In the genomic region with DNA sequence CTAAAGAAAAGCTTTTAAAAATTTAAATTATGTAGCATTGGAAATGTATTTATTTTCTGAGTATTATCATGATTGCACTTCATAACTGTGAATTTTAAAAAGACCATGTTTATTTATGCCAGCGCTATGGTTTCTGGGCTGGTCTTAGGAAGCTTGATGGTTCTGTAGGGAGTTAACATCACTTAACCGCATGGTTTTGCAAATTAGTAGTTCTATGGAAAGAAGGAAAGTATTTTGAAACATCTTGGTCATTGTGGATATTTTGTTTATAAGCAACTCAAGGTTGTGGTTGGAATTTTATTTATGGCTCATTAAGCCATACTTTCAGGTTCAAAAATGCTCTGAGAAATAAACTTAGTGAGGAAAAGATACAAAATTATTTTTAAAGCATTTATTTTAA, we compare ENCODE assay signal across 19 cellular contexts.
"Had no signal": no experiment of that assay in that cellular context is flagged by ENCODE, and none has a peak within 500 bp of the region (broad histone marks: within the 10 kb centered on the region; RNA-seq: fewer than 3 reads in every experiment).

No MANE protein-coding gene starts in this region.

- H3K27ac Mint-ChIP-seq: activated CD4-positive, alpha-beta T cell treated with anti-CD3 and anti-CD28 coated beads, Interleukin-2, amount 10 ng/mL, durations not matched to agents 24 days and 14 days; activated CD8-positive, alpha-beta T cell treated with anti-CD3 and anti-CD28 coated beads, Interleukin-2, amount 10 ng/mL, durations not matched to agents 7 days and 5 days; activated naive CD4-positive, alpha-beta T cell treated with anti-CD3 and anti-CD28 coated beads for 36 hours; dendritic cell treated with granulocyte-macrophage colony-stimulating factor and Interleukin-4, amounts not matched to agents 40 ng/mL and 50 ng/mL, for 4 days had no signal

- H3K4me1 Mint-ChIP-seq: activated CD4-positive, alpha-beta T cell treated with anti-CD3 and anti-CD28 coated beads, Interleukin-2, amount 10 ng/mL, durations not matched to agents 24 days and 14 days had no signal

- H3K4me1 ChIP-seq: ascending aorta, gastrocnemius medialis, left ventricle myocardium inferior had no signal

- H3K27me3 ChIP-seq: ascending aorta, cardiac muscle cell, gastrocnemius medialis, tibial nerve, uterus had no signal

- H3K36me3 ChIP-seq: ascending aorta, cardiac muscle cell, gastrocnemius medialis, left ventricle myocardium inferior, tibial nerve, uterus had no signal

- H3K9me3 Mint-ChIP-seq: activated CD4-positive, alpha-beta T cell treated with anti-CD3 and anti-CD28 coated beads, Interleukin-2, amount 10 ng/mL, durations not matched to agents 24 days and 14 days; activated naive CD4-positive, alpha-beta T cell treated with anti-CD3 and anti-CD28 coated beads for 36 hours; activated T-cell treated with anti-CD3 and anti-CD28 coated beads, Interleukin-2, amount 50 U/mL, for 4 hours; dendritic cell treated with granulocyte-macrophage colony-stimulating factor and Interleukin-4, amounts not matched to agents 40 ng/mL and 50 ng/mL, for 4 days had no signal

- H3K4me3 ChIP-seq: ascending aorta, cardiac muscle cell, gastrocnemius medialis, left ventricle myocardium inferior, tibial nerve, uterus had no signal

- H3K27me3 Mint-ChIP-seq: activated CD4-positive, alpha-beta T cell treated with anti-CD3 and anti-CD28 coated beads, Interleukin-2, amount 10 ng/mL, durations not matched to agents 24 days and 14 days; dendritic cell treated with granulocyte-macrophage colony-stimulating factor and Interleukin-4, amounts not matched to agents 40 ng/mL and 50 ng/mL, for 4 days had no signal

- H3K9me3 ChIP-seq: ascending aorta, gastrocnemius medialis, left ventricle myocardium inferior, tibial nerve, uterus had no signal

- H3K27ac ChIP-seq: ascending aorta, cardiac muscle cell, gastrocnemius medialis, left ventricle myocardium inferior, tibial nerve had no signal

- H3K4me3 Mint-ChIP-seq: activated CD4-positive, alpha-beta T cell treated with anti-CD3 and anti-CD28 coated beads, Interleukin-2, amount 10 ng/mL, durations not matched to agents 24 days and 14 days; activated CD8-positive, alpha-beta T cell treated with anti-CD3 and anti-CD28 coated beads, Interleukin-2, amount 10 ng/mL, durations not matched to agents 7 days and 5 days; activated naive CD4-positive, alpha-beta T cell treated with anti-CD3 and anti-CD28 coated beads for 36 hours; activated T-cell treated with anti-CD3 and anti-CD28 coated beads, Interleukin-2, amount 50 U/mL, for 4 hours; dendritic cell treated with granulocyte-macrophage colony-stimulating factor and Interleukin-4, amounts not matched to agents 40 ng/mL and 50 ng/mL, for 4 days had no signal

- ATAC-seq: activated CD8-positive, alpha-beta T cell treated with anti-CD3 and anti-CD28 coated beads, Interleukin-2, amount 10 ng/mL, durations not matched to agents 7 days and 5 days; activated T-cell treated with anti-CD3 and anti-CD28 coated beads, Interleukin-2, amount 50 U/mL, for 4 hours; gastrocnemius medialis had no signal

- DNase-seq: activated CD4-positive, alpha-beta T cell treated with anti-CD3 and anti-CD28 coated beads, Interleukin-2, amount 10 ng/mL, durations not matched to agents 24 days and 14 days; activated CD8-positive, alpha-beta memory T cell treated with anti-CD3 and anti-CD28 coated beads, Interleukin-2, amount 50 U/mL, for 4 hours; activated CD8-positive, alpha-beta T cell treated with anti-CD3 and anti-CD28 coated beads, Interleukin-2, amount 10 ng/mL, durations not matched to agents 7 days and 5 days; activated naive CD4-positive, alpha-beta T cell treated with anti-CD3 and anti-CD28 coated beads for 36 hours; activated T-cell treated with anti-CD3 and anti-CD28 coated beads, Interleukin-2, amount 50 U/mL, for 4 hours; effector CD8-positive, alpha-beta T cell; gastrocnemius medialis; head of caudate nucleus; left ventricle myocardium inferior; mammary epithelial cell; occipital lobe; posterior cingulate gyrus; stimulated activated naive CD4-positive, alpha-beta T cell; T1000; uterus had no signal
